In genomic region chr3:71360694-71361093, GRCh38 we compare ENCODE assay signal across 8 cellular contexts.
DNase-seq lines count a peak whose midpoint lies in the region; ATAC-seq and TF ChIP-seq lines count a peak whose summit lies in the region.

No MANE protein-coding gene starts in this region.

- peak overlapping the region; percentile 48 for H3K4me3 Mint-ChIP-seq in activated naive CD4-positive, alpha-beta T cell treated with anti-CD3 and anti-CD28 coated beads for 36 hours
- H3K4me3 Mint-ChIP-seq in HFFc6, result no peak overlapping the region

- H3K27me3 Mint-ChIP-seq in activated naive CD4-positive, alpha-beta T cell treated with anti-CD3 and anti-CD28 coated beads for 36 hours (ENCODE audit: low read depth), result no peaks in the 10 kb centered on the region
- H3K27me3 Mint-ChIP-seq in HFFc6 (ENCODE audit: insufficient read depth), result no peaks in the 10 kb centered on the region; the same call in 1 of the 2 replicates

- H3K27ac ChIP-seq in ascending aorta, result no peak overlapping the region

- CTCF ChIA-PET in activated naive CD4-positive, alpha-beta T cell treated with anti-CD3 and anti-CD28 coated beads for 36 hours (lab: Charles Lee), result interaction anchor here (1.4 to 4.4 kb wide), 2 partner anchors 37 to 49 kb away, joined by 5 to 19 read pairs; no protein-coding TSS in a partner anchor

- H3K27me3 ChIP-seq in ascending aorta, result no peaks in the 10 kb centered on the region

- H3K27ac Mint-ChIP-seq in activated naive CD4-positive, alpha-beta T cell treated with anti-CD3 and anti-CD28 coated beads for 36 hours, result peak overlapping the region; percentile 70
- H3K27ac Mint-ChIP-seq in HFFc6, result no peak overlapping the region

- no peaks in the 10 kb centered on the region for H3K4me1 ChIP-seq in ascending aorta

- peaks cover 83% of the 10 kb centered on the region for H3K4me1 Mint-ChIP-seq in activated naive CD4-positive, alpha-beta T cell treated with anti-CD3 and anti-CD28 coated beads for 36 hours (ENCODE audit: low read depth)
- H3K4me1 Mint-ChIP-seq in HFFc6 (ENCODE audit: low read depth), result no peaks in the 10 kb centered on the region

- H3K4me3 ChIP-seq in GM12864 (ENCODE audit: low read depth, low read length) (no peak overlapping the region), ascending aorta (no peak overlapping the region)

- DNase-seq in GM12864 (ENCODE audit: low read depth) (peak; percentile 26), ascending aorta (ENCODE audit: low spot score in 2 of 2) (no peak), T-helper 9 cell (no peak), HFFc6 (no peak), NCI-H1436 (lab: John Stamatoyannopoulos, UW) (no peak)
- peak; percentile 43 for DNase-seq in activated naive CD4-positive, alpha-beta T cell treated with anti-CD3 and anti-CD28 coated beads for 36 hours

- H3K9me3 ChIP-seq in ascending aorta, result no peaks in the 10 kb centered on the region

- no peaks in the 10 kb centered on the region for H3K9me3 Mint-ChIP-seq in activated naive CD4-positive, alpha-beta T cell treated with anti-CD3 and anti-CD28 coated beads for 36 hours
- H3K9me3 Mint-ChIP-seq in HFFc6, result no peaks in the 10 kb centered on the region

- no peak for TF ChIP-seq CTCF in GM12864 (IDR thresholded peaks at IDR 0.05; ENCODE audit: low read depth, low read length, missing control alignments)
- no peak for TF ChIP-seq CTCF in ascending aorta (IDR thresholded peaks at IDR 0.05)
- no peak for TF ChIP-seq CTCF in HFFc6 (IDR thresholded peaks at IDR 0.05)

- ATAC-seq in GM19455 (IDR thresholded peaks at IDR 0.05; ENCODE audit: unreplicated experiment) (peak; percentile 82), HG03103 (IDR thresholded peaks at IDR 0.05; ENCODE audit: low read depth, unreplicated experiment) (peak; percentile 90)

- intact Hi-C loops in activated naive CD4-positive, alpha-beta T cell treated with anti-CD3 and anti-CD28 coated beads for 36 hours (cut with micrococcal nuclease), result loop anchor here (1.0 kb wide), 7 partner anchors 13 to 349 kb away; no protein-coding TSS in a partner anchor
- intact Hi-C loops in ascending aorta (cut with DNase I), result no loop called here

- no peaks in the 10 kb centered on the region for H3K36me3 Mint-ChIP-seq in activated naive CD4-positive, alpha-beta T cell treated with anti-CD3 and anti-CD28 coated beads for 36 hours (ENCODE audit: low read depth)
- H3K36me3 Mint-ChIP-seq in HFFc6 (ENCODE audit: low read depth), result 0 out of 2 replicates have a peak, but pooled peaks cover 6% of the 10 kb centered on the region

- H3K36me3 ChIP-seq in ascending aorta, result no peaks in the 10 kb centered on the region

Comparison
In these comparisons a context has a peak if more than half of its experiments do, and no peak if none do; other contexts are left out.
1. DNase-seq: peak in GM12864 (single experiment) and activated naive CD4-positive, alpha-beta T cell treated with anti-CD3 and anti-CD28 coated beads for 36 hours (single experiment); none in ascending aorta (0 of 2), T-helper 9 cell (single experiment), HFFc6 (single experiment) and NCI-H1436 (single experiment).